In genomic region chr12:67457799-67458680, GRCh38 we compare ENCODE assay signal across 10 cellular contexts.
DNase-seq lines count a peak whose midpoint lies in the region; ATAC-seq and TF ChIP-seq lines count a peak whose summit lies in the region.
"Had no signal": no experiment of that assay in that cellular context is flagged by ENCODE, and none has a peak within 500 bp of the region (broad histone marks: within the 10 kb centered on the region; RNA-seq: fewer than 3 reads in every experiment).

No MANE protein-coding gene starts in this region.

- H3K4me1 Mint-ChIP-seq in endothelial cell (ENCODE audit: unreplicated experiment): no peaks in the 10 kb centered on the region

- H3K4me3 ChIP-seq in SK-N-MC (no peak overlapping the region), thyroid gland (replicated peaks in 1 of 3) (no peak overlapping the region)

- H3K27ac Mint-ChIP-seq in endothelial cell (ENCODE audit: unreplicated experiment): no peak overlapping the region

- H3K27me3 ChIP-seq in thyroid gland: no peaks in the 10 kb centered on the region

- H3K27me3 Mint-ChIP-seq in endothelial cell (ENCODE audit: unreplicated experiment): no peaks in the 10 kb centered on the region
- H3K27me3 Mint-ChIP-seq: naive thymus-derived CD8-positive, alpha-beta T cell had no signal

- H3K36me3 Mint-ChIP-seq in endothelial cell (ENCODE audit: low read depth, unreplicated experiment): no peaks in the 10 kb centered on the region

- no peak for TF ChIP-seq POLR2A in thyroid gland (IDR thresholded peaks at IDR 0.05)

- H3K4me1 ChIP-seq in thyroid gland: peaks cover 16 to 24% of the 10 kb centered on the region in 2 donors

- 72 to 74% methylated on average over 10 of the region's 10 CpGs for WGBS in thyroid gland, 2 donors

- TF ChIP-seq CTCF in thyroid gland (IDR thresholded peaks at IDR 0.05): peak in 3 of 6 experiments; percentile 4 to 35 (median 19)
- TF ChIP-seq CTCF in endothelial cell (IDR thresholded peaks at IDR 0.05; ENCODE audit: unreplicated experiment): no peak

- H3K27ac ChIP-seq in SK-N-MC: peak overlapping the region; percentile 96; the same call in 1 of the 2 replicates
- peak overlapping the region; percentile 25 to 62 (median 48) for H3K27ac ChIP-seq in thyroid gland

- intact Hi-C loops in left ventricle myocardium superior (cut with micrococcal nuclease): no loop called here
- intact Hi-C loops in thyroid gland (cut with DNase I): no loop called here
- intact Hi-C loops in posterior vena cava (cut with DNase I): loop anchor here in 1 of 2 donors (10.0 kb wide), 1 partner anchor 187 kb away; the partner anchor contains the start of gene DYRK2

- H3K9ac ChIP-seq in SK-N-MC (ENCODE audit: insufficient read length): no peak overlapping the region

- H3K9me3 Mint-ChIP-seq in endothelial cell (ENCODE audit: unreplicated experiment): no peaks in the 10 kb centered on the region
- H3K9me3 Mint-ChIP-seq: naive thymus-derived CD8-positive, alpha-beta T cell had no signal

- peak; percentile 65 for ATAC-seq in left ventricle myocardium superior
- ATAC-seq in GM19351 (IDR thresholded peaks at IDR 0.05; ENCODE audit: unreplicated experiment): no peak
- ATAC-seq: naive thymus-derived CD8-positive, alpha-beta T cell had no signal

- H3K36me3 ChIP-seq in SK-N-MC (ENCODE audit: insufficient read depth, low read length) (no peaks in the 10 kb centered on the region), thyroid gland (no peaks in the 10 kb centered on the region)

- H3K4me3 Mint-ChIP-seq in endothelial cell (ENCODE audit: unreplicated experiment): no peak overlapping the region
- H3K4me3 Mint-ChIP-seq: naive thymus-derived CD8-positive, alpha-beta T cell had no signal

- H3K9me3 ChIP-seq in SK-N-MC (ENCODE audit: low read depth, low read length): no peaks in the 10 kb centered on the region
- H3K9me3 ChIP-seq in thyroid gland: no peaks in the 10 kb centered on the region

- peak; percentile 34 for DNase-seq in HCEC 1CT
- no peak for DNase-seq in SK-N-MC (ENCODE audit: low read depth, low spot score)
- no peak for DNase-seq in left ventricle myocardium superior
- DNase-seq in thyroid gland: no peak
- no peak for DNase-seq in posterior vena cava (ENCODE audit: low spot score)
- no peak for DNase-seq in endothelial cell (ENCODE audit: low spot score)
- DNase-seq in stimulated activated CD4-positive, alpha-beta T cell treated with anti-CD3 and anti-CD28 coated beads, Interleukin-1b, Interleukin-23, amount 100 ng/mL, for 48 hours: no peak
- DNase-seq: effector CD8-positive, alpha-beta T cell; naive thymus-derived CD8-positive, alpha-beta T cell had no signal
